Comparison of ENCODE assay signal across 1 cellular context in the genomic region with DNA sequence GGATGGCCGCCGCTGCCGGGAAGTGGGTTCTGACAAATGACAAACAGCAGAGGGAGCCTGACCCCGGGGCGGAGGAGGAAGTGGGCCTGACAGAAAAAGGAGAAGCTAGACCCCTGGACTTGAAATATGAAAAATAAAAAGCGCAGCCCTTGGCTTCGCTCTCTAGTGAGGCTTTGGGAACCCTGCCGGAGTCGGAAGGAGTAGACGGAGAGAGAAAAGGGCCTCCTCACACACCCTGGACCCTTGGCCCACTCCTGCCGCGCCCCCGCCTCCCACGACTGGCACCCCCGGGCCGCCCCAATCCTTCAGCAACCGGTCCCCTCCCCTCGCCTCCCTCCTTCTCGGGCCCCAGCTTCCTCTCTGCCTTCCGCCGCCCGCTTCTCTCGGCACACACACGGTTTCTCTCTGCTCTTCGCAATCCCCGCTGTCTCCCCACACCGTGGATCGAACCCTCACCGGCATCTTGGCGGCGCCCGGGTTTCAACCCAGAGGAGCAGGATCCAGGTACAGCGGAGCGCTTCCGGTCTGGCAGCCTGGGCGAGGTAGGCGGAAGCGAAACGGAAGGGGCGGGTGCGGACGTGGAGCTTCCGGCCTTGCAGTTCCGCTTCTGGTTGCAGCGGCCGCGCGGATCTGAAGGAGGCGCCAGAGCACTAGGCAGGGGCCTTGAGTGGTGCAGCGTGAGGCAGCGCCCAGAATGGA.
TF ChIP-seq lines count a peak whose summit lies in the region.

Gene ARPC3, minus strand, starts transcription at position 539 of the 699 bp plus-strand sequence. Its CDS starts 77 bp downstream, at position 462.

TF ChIP-seq in HEK293, 187 proteins besides CTCF, POLR2A, EP300 and RAD21 (continued from another document and continues in another):
- TF ChIP-seq ZNF704 (tag by site-specific recombination; IDR thresholded peaks at IDR 0.05): no peak
- no peak for TF ChIP-seq ZNF621 (tag by site-specific recombination; IDR thresholded peaks at IDR 0.05)
- TF ChIP-seq ZNF660 (tag by site-specific recombination; IDR thresholded peaks at IDR 0.05): no peak; the same call in none of the 2 replicates
- peak; percentile 61 for TF ChIP-seq ZNF654 (tag by site-specific recombination; IDR thresholded peaks at IDR 0.05; ENCODE audit: low read depth)
- TF ChIP-seq HOXC10 (CRISPR knock-in tag; IDR thresholded peaks at IDR 0.05): no peak
- TF ChIP-seq, protein P1, sequence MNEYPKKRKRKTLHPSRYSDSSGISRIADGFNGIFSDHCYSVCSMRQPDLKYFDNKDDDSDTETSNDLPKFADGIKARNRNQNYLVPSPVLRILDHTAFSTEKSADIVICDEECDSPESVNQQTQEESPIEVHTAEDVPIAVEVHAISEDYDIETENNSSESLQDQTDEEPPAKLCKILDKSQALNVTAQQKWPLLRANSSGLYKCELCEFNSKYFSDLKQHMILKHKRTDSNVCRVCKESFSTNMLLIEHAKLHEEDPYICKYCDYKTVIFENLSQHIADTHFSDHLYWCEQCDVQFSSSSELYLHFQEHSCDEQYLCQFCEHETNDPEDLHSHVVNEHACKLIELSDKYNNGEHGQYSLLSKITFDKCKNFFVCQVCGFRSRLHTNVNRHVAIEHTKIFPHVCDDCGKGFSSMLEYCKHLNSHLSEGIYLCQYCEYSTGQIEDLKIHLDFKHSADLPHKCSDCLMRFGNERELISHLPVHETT (tag by site-specific recombination; IDR thresholded peaks at IDR 0.05): no peak
- no peak for TF ChIP-seq BCL11B (tag by site-specific recombination; IDR thresholded peaks at IDR 0.05; ENCODE audit: low read depth)
- TF ChIP-seq HOXD13 (CRISPR knock-in tag; IDR thresholded peaks at IDR 0.05; ENCODE audit: borderline replicate concordance): no peak
- no peak for TF ChIP-seq ZNF473 (tag by site-specific recombination; IDR thresholded peaks at IDR 0.05)
- TF ChIP-seq, protein P2, sequence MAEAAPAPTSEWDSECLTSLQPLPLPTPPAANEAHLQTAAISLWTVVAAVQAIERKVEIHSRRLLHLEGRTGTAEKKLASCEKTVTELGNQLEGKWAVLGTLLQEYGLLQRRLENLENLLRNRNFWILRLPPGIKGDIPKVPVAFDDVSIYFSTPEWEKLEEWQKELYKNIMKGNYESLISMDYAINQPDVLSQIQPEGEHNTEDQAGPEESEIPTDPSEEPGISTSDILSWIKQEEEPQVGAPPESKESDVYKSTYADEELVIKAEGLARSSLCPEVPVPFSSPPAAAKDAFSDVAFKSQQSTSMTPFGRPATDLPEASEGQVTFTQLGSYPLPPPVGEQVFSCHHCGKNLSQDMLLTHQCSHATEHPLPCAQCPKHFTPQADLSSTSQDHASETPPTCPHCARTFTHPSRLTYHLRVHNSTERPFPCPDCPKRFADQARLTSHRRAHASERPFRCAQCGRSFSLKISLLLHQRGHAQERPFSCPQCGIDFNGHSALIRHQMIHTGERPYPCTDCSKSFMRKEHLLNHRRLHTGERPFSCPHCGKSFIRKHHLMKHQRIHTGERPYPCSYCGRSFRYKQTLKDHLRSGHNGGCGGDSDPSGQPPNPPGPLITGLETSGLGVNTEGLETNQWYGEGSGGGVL (tag by site-specific recombination; IDR thresholded peaks at IDR 0.05): peak; percentile 32
- no peak for TF ChIP-seq ZBTB21 (tag by site-specific recombination; IDR thresholded peaks at IDR 0.05)
- no peak for TF ChIP-seq FEZF1 (tag by site-specific recombination; IDR thresholded peaks at IDR 0.05)
- no peak for TF ChIP-seq SALL2 (tag by site-specific recombination; IDR thresholded peaks at IDR 0.05; ENCODE audit: borderline replicate concordance)
- TF ChIP-seq ZNF629 (tag by site-specific recombination; IDR thresholded peaks at IDR 0.05): peak; percentile 41; the same call in 1 of the 2 replicates
- TF ChIP-seq ZNF701 (tag by site-specific recombination; IDR thresholded peaks at IDR 0.05): no peak
- no peak for TF ChIP-seq ZNF747 (tag by site-specific recombination; IDR thresholded peaks at IDR 0.05)
- TF ChIP-seq ZNF274 (IDR thresholded peaks at IDR 0.05; ENCODE audit: low read length): no peak
- no peak for TF ChIP-seq ZNF274 (tag by site-specific recombination; IDR thresholded peaks at IDR 0.05; ENCODE audit: borderline replicate concordance)
- no peak for TF ChIP-seq ZNF184 (tag by site-specific recombination; IDR thresholded peaks at IDR 0.05)
- no peak for TF ChIP-seq ZFP69B (tag by site-specific recombination; IDR thresholded peaks at IDR 0.05)
- no peak for TF ChIP-seq ZFP3 (tag by site-specific recombination; IDR thresholded peaks at IDR 0.05; ENCODE audit: low read depth)
- peak; percentile 81 for TF ChIP-seq KLF8 (tag by site-specific recombination; IDR thresholded peaks at IDR 0.05)
- no peak; the same call in none of the 2 replicates for TF ChIP-seq KLF16 (tag by site-specific recombination; IDR thresholded peaks at IDR 0.05)
- peak; percentile 80 for TF ChIP-seq KLF9 (tag by site-specific recombination; IDR thresholded peaks at IDR 0.05; ENCODE audit: low read depth)
- TF ChIP-seq ZBTB20 (tag by site-specific recombination; IDR thresholded peaks at IDR 0.05): peak; percentile 83
- TF ChIP-seq ZNF549 (tag by site-specific recombination; IDR thresholded peaks at IDR 0.05): no peak
- TF ChIP-seq, protein P3, sequence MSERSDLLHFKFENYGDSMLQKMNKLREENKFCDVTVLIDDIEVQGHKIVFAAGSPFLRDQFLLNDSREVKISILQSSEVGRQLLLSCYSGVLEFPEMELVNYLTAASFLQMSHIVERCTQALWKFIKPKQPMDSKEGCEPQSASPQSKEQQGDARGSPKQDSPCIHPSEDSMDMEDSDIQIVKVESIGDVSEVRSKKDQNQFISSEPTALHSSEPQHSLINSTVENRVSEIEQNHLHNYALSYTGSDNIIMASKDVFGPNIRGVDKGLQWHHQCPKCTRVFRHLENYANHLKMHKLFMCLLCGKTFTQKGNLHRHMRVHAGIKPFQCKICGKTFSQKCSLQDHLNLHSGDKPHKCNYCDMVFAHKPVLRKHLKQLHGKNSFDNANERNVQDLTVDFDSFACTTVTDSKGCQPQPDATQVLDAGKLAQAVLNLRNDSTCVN (tag by site-specific recombination; optimal IDR thresholded peaks at IDR 0.05): peak; percentile 45
- TF ChIP-seq TSHZ1 (tag by site-specific recombination; IDR thresholded peaks at IDR 0.05; ENCODE audit: borderline replicate concordance): no peak
- TF ChIP-seq, protein P4, sequence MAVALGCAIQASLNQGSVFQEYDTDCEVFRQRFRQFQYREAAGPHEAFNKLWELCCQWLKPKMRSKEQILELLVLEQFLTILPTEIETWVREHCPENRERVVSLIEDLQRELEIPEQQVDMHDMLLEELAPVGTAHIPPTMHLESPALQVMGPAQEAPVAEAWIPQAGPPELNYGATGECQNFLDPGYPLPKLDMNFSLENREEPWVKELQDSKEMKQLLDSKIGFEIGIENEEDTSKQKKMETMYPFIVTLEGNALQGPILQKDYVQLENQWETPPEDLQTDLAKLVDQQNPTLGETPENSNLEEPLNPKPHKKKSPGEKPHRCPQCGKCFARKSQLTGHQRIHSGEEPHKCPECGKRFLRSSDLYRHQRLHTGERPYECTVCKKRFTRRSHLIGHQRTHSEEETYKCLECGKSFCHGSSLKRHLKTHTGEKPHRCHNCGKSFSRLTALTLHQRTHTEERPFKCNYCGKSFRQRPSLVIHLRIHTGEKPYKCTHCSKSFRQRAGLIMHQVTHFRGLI (tag by site-specific recombination; IDR thresholded peaks at IDR 0.05): 0 out of 2 replicates have a peak, but pooled peaks have one; percentile 40
- TF ChIP-seq ZNF155 (tag by site-specific recombination; IDR thresholded peaks at IDR 0.05): no peak
- TF ChIP-seq ZXDB (tag by site-specific recombination; IDR thresholded peaks at IDR 0.05): peak; percentile 76
- TF ChIP-seq ZNF133 (tag by site-specific recombination; IDR thresholded peaks at IDR 0.05): no peak
- TF ChIP-seq MZF1 (tag by site-specific recombination; IDR thresholded peaks at IDR 0.05; ENCODE audit: borderline replicate concordance): no peak
- TF ChIP-seq ZNF157 (tag by site-specific recombination; IDR thresholded peaks at IDR 0.05): no peak
- 0 out of 2 replicates have a peak, but pooled peaks have one; percentile 31 for TF ChIP-seq ZNF366 (tag by site-specific recombination; conservative IDR thresholded peaks at IDR 0.05)
- TF ChIP-seq ZBTB1 (tag by site-specific recombination; IDR thresholded peaks at IDR 0.05): no peak
- no peak for TF ChIP-seq ZNF645 (tag by site-specific recombination; IDR thresholded peaks at IDR 0.05)
- no peak for TF ChIP-seq ZNF626 (tag by site-specific recombination; IDR thresholded peaks at IDR 0.05)
- no peak for TF ChIP-seq WT1 (tag by site-specific recombination; IDR thresholded peaks at IDR 0.05)
- peak; percentile 33; the same call in 1 of the 2 replicates for TF ChIP-seq ZNF561 (tag by site-specific recombination; IDR thresholded peaks at IDR 0.05; ENCODE audit: borderline replicate concordance)
- TF ChIP-seq KLF10 (tag by site-specific recombination; IDR thresholded peaks at IDR 0.05): peak; percentile 22; the same call in 1 of the 2 replicates
- TF ChIP-seq ZNF664 (tag by site-specific recombination; IDR thresholded peaks at IDR 0.05): no peak
- TF ChIP-seq, protein P5, sequence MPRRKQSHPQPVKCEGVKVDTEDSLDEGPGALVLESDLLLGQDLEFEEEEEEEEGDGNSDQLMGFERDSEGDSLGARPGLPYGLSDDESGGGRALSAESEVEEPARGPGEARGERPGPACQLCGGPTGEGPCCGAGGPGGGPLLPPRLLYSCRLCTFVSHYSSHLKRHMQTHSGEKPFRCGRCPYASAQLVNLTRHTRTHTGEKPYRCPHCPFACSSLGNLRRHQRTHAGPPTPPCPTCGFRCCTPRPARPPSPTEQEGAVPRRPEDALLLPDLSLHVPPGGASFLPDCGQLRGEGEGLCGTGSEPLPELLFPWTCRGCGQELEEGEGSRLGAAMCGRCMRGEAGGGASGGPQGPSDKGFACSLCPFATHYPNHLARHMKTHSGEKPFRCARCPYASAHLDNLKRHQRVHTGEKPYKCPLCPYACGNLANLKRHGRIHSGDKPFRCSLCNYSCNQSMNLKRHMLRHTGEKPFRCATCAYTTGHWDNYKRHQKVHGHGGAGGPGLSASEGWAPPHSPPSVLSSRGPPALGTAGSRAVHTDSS (tag by site-specific recombination; IDR thresholded peaks at IDR 0.05): no peak
- no peak for TF ChIP-seq ZNF837 (tag by site-specific recombination; IDR thresholded peaks at IDR 0.05)
- TF ChIP-seq ZNF677 (tag by site-specific recombination; IDR thresholded peaks at IDR 0.05): no peak
- no peak for TF ChIP-seq ZNF114 (tag by site-specific recombination; IDR thresholded peaks at IDR 0.05)
- TF ChIP-seq BCL6B (tag by site-specific recombination; IDR thresholded peaks at IDR 0.05): no peak
- TF ChIP-seq IKZF3 (tag by site-specific recombination; IDR thresholded peaks at IDR 0.05): no peak
- no peak for TF ChIP-seq ZNF10 (tag by site-specific recombination; IDR thresholded peaks at IDR 0.05)
- TF ChIP-seq ZNF112 (tag by site-specific recombination; IDR thresholded peaks at IDR 0.05): no peak
- no peak for TF ChIP-seq ZNF548 (tag by site-specific recombination; IDR thresholded peaks at IDR 0.05)
- TF ChIP-seq ZSCAN30 (tag by site-specific recombination; IDR thresholded peaks at IDR 0.05): no peak; the same call in 1 of the 2 replicates
- no peak for TF ChIP-seq PRDM1 (tag by site-specific recombination; IDR thresholded peaks at IDR 0.05)
- no peak for TF ChIP-seq ZNF623 (tag by site-specific recombination; IDR thresholded peaks at IDR 0.05)
